ENCODE assay signal across 24 cellular contexts in genomic region chr11:84430661-84431060, GRCh38.
DNase-seq lines count a peak whose midpoint lies in the region; ATAC-seq, FAIRE-seq and TF ChIP-seq lines count a peak whose summit lies in the region.
"Had no signal": no experiment of that assay in that cellular context is flagged by ENCODE, and none has a peak within 500 bp of the region (broad histone marks: within the 10 kb centered on the region; RNA-seq: fewer than 3 reads in every experiment).

No MANE protein-coding gene starts in this region.

- no peaks in the 10 kb centered on the region for H3K79me1 ChIP-seq in neuronal stem cell (ENCODE audit: low read depth, low read length)

- H3K4me3 Mint-ChIP-seq in WTC11 = no peak overlapping the region
- no peak overlapping the region for H3K4me3 Mint-ChIP-seq in chondrocyte (ENCODE audit: unreplicated experiment)
- H3K4me3 Mint-ChIP-seq: brain; HFFc6; naive thymus-derived CD4-positive, alpha-beta T cell; stimulated activated naive CD8-positive, alpha-beta T cell treated with anti-CD3 and anti-CD28 coated beads, Interleukin-15, Interleukin-2, amounts not matched to agents 100 ng/mL and 50 ng/mL, for 24 hours; type B pancreatic cell had no signal

- H3K27me3 Mint-ChIP-seq in WTC11 (ENCODE audit: low read depth) (peaks cover 5% of the 10 kb centered on the region), chondrocyte (ENCODE audit: low read depth) (peaks cover 7% of the 10 kb centered on the region)
- H3K27me3 Mint-ChIP-seq: brain; naive thymus-derived CD4-positive, alpha-beta T cell; stimulated activated naive CD8-positive, alpha-beta T cell treated with anti-CD3 and anti-CD28 coated beads, Interleukin-15, Interleukin-2, amounts not matched to agents 100 ng/mL and 50 ng/mL, for 24 hours had no signal

- H3K79me2 ChIP-seq in HepG2 (ENCODE audit: insufficient read depth, low read length) = no peaks in the 10 kb centered on the region

- no peak overlapping the region for H2AK5ac ChIP-seq in neuronal stem cell (ENCODE audit: low read depth, low read length)

- no peaks in the 10 kb centered on the region for H3K9me3 Mint-ChIP-seq in WTC11
- H3K9me3 Mint-ChIP-seq in chondrocyte (ENCODE audit: low read depth) = no peaks in the 10 kb centered on the region
- H3K9me3 Mint-ChIP-seq: brain; stimulated activated naive CD8-positive, alpha-beta T cell treated with anti-CD3 and anti-CD28 coated beads, Interleukin-15, Interleukin-2, amounts not matched to agents 100 ng/mL and 50 ng/mL, for 24 hours; type B pancreatic cell had no signal

- H3K4me2 ChIP-seq in neuronal stem cell (ENCODE audit: insufficient read depth, low read length, poor library complexity, severe bottlenecking) = no peak overlapping the region
- no peak overlapping the region for H3K4me2 ChIP-seq in HepG2 (ENCODE audit: low read depth, low read length)

- TF ChIP-seq EP300 in HepG2 (IDR thresholded peaks at IDR 0.05; ENCODE audit: low read depth in 2 of 2, low read length in 2 of 2) (no peak), HepG2 (CRISPR knock-in tag; IDR thresholded peaks at IDR 0.05; ENCODE audit: borderline replicate concordance) (no peak)

- H2BK5ac ChIP-seq in neuronal stem cell (ENCODE audit: low read length) = no peak overlapping the region

- H3K14ac ChIP-seq in neuronal stem cell (ENCODE audit: low read length) = no peak overlapping the region

- no peaks in the 10 kb centered on the region for H3K36me3 ChIP-seq in neuronal stem cell (replicated peaks in 1 of 2; ENCODE audit: control insufficient read depth in 2 of 2, insufficient read depth in 2 of 2, low read length in 2 of 2)
- no peaks in the 10 kb centered on the region for H3K36me3 ChIP-seq in HepG2 (replicated peaks in 1 of 2; ENCODE audit: control insufficient read depth in 1 of 2, insufficient read depth in 2 of 2, low read length in 2 of 2)

- FAIRE-seq in HepG2 (lab: Jason Lieb, UNC) = no peak
- FAIRE-seq in GM12891 (lab: Jason Lieb, UNC) = no peak
- FAIRE-seq: endothelial cell of umbilical vein, GM12878, RCC 7860, TTC549 had no signal

- peaks cover 24% of the 10 kb centered on the region for H3K4me1 Mint-ChIP-seq in WTC11
- H3K4me1 Mint-ChIP-seq in chondrocyte (ENCODE audit: low read depth) = no peaks in the 10 kb centered on the region
- H3K4me1 Mint-ChIP-seq: brain; naive thymus-derived CD4-positive, alpha-beta T cell had no signal

- H3K36me3 Mint-ChIP-seq in WTC11 (no peaks in the 10 kb centered on the region), chondrocyte (ENCODE audit: low read depth) (no peaks in the 10 kb centered on the region)
- H3K36me3 Mint-ChIP-seq: brain, type B pancreatic cell had no signal

- H3K18ac ChIP-seq in neuronal stem cell (ENCODE audit: low read length) = peak overlapping the region; percentile 97

- DNase-seq in ELF-1 (ENCODE audit: low read depth, low spot score) = peak; percentile 8
- peak; percentile 51 for DNase-seq in NCI-H510A (lab: John Stamatoyannopoulos, UW)
- no peak for DNase-seq in WTC11 (ENCODE audit: low spot score)
- DNase-seq in neuronal stem cell (ENCODE audit: low spot score) = no peak
- no peak for DNase-seq in chondrocyte (ENCODE audit: low spot score)
- DNase-seq in HepG2 (ENCODE audit: low spot score) = no peak
- DNase-seq in GM12891 (ENCODE audit: insufficient read length, low spot score) = no peak
- DNase-seq: activated CD4-positive, alpha-beta T cell treated with anti-CD3 and anti-CD28 coated beads for 48 hours; GF-D8; HFFc6; hippocampal formation; naive thymus-derived CD4-positive, alpha-beta T cell; NCI-H748 treated with DMSO at 0.1 percent for 48 hours; stimulated activated CD4-positive, alpha-beta T cell treated with anti-CD3 and anti-CD28 coated beads, Interleukin-2, amount 100 ng/mL, for 48 hours had no signal

- peaks cover 0 to 3% (median 0%) of the 10 kb centered on the region in 3 experiments for H3K27me3 ChIP-seq in neuronal stem cell (ENCODE audit: control insufficient read depth in 3 of 3, insufficient read depth in 3 of 3, low read depth in 1 of 3, low read length in 3 of 3)
- H3K27me3 ChIP-seq in HepG2 (ENCODE audit: control insufficient read depth in 1 of 2, insufficient read depth in 2 of 2, low read length in 2 of 2) = no peaks in the 10 kb centered on the region

- CTCF ChIA-PET in WTC11 (lab: Charles Lee) = no interaction called here
- CTCF ChIA-PET in HepG2 (lab: Yijun Ruan, JAX; ENCODE audit: low intra/inter-chr PET ratio, low total read pairs) = no interaction called here

- TF ChIP-seq RAD21 in HepG2 (CRISPR knock-in tag; IDR thresholded peaks at IDR 0.05) = no peak

- TF ChIP-seq CTCF in WTC11 (IDR thresholded peaks at IDR 0.05) = no peak
- TF ChIP-seq CTCF in chondrocyte (IDR thresholded peaks at IDR 0.05) = no peak
- TF ChIP-seq CTCF in HepG2 (CRISPR knock-in tag; IDR thresholded peaks at IDR 0.05) = no peak

- WGBS in neuronal stem cell (ENCODE audit: extremely low coverage in 2 of 2, insufficient read length in 2 of 2, insufficient replicate concordance in 1 of 2), 2 donors = no CpG with 5 or more reads among the region's 2 CpGs
- WGBS in HepG2 (ENCODE audit: low lambda C conversion rate) = 5% methylated on average over 2 of the region's 2 CpGs

- H4K20me1 ChIP-seq in HepG2 (ENCODE audit: insufficient read depth, low read length) = no peaks in the 10 kb centered on the region

- intact Hi-C loops in HepG2 (cut with micrococcal nuclease; ENCODE audit: unreplicated experiment) = no loop called here

- H3K4me1 ChIP-seq in neuronal stem cell (ENCODE audit: control insufficient read depth in 2 of 2, insufficient read depth in 1 of 2, low read depth in 1 of 2, low read length in 2 of 2) (peaks cover 0 to 3% of the 10 kb centered on the region in 2 donors), HepG2 (ENCODE audit: insufficient read depth, low read length) (no peaks in the 10 kb centered on the region)

- H3K27ac ChIP-seq in neuronal stem cell (replicated peaks; ENCODE audit: low read length) = no peak overlapping the region
- H3K27ac ChIP-seq in HepG2 (ENCODE audit: extremely low read length, insufficient read depth, low read length) = no peak overlapping the region
- H3K27ac ChIP-seq: coronary artery had no signal

- BruUV-seq in HepG2 (replicated peaks; lab: Mats Ljungman, UMichigan) = no TSS peak

- H3K4ac ChIP-seq in neuronal stem cell (ENCODE audit: low read length) = no peak overlapping the region

- no peak overlapping the region for H4K91ac ChIP-seq in neuronal stem cell (ENCODE audit: low read depth, low read length, poor library complexity)

- in situ Hi-C loops in HepG2 (cut with HindIII; ENCODE audit: extremely low pct_ligation_motif_present, low pct_unique_long_range_greater_than_20kb) = no loop called here

- TF ChIP-seq POLR2A in HepG2 (IDR thresholded peaks at IDR 0.05; ENCODE audit: insufficient read depth in 1 of 2, low read depth in 2 of 2, low read length in 2 of 2) = no peak
- TF ChIP-seq POLR2A in GM12891 (IDR thresholded peaks at IDR 0.05; ENCODE audit: low read depth, low read length) = no peak

- H4K8ac ChIP-seq in neuronal stem cell (ENCODE audit: low read depth, low read length) = no peak overlapping the region

- no peak overlapping the region for H3K23ac ChIP-seq in neuronal stem cell (ENCODE audit: low read depth, low read length, poor library complexity)

- no peak overlapping the region for H2BK120ac ChIP-seq in neuronal stem cell (ENCODE audit: low read depth, low read length)

- POLR2A ChIA-PET in WTC11 (lab: Charles Lee) = interaction anchor here (0.6 kb wide), 1 partner anchor 101 kb away, joined by 3 read pairs; no protein-coding TSS in a partner anchor
- POLR2A ChIA-PET in HepG2 (lab: Yijun Ruan, JAX) = no interaction called here

- ATAC-seq in WTC11 (peak; percentile 73), HepG2 (no peak), HG02798 (IDR thresholded peaks at IDR 0.05; ENCODE audit: poor library complexity, unreplicated experiment) (no peak)
- ATAC-seq: GM12878; naive thymus-derived CD4-positive, alpha-beta T cell had no signal

- H3K9me3 ChIP-seq in neuronal stem cell (replicated peaks in 1 of 2; ENCODE audit: control insufficient read depth in 2 of 2, insufficient read depth in 1 of 2, low read depth in 1 of 2, low read length in 2 of 2) = no peaks in the 10 kb centered on the region
- no peaks in the 10 kb centered on the region for H3K9me3 ChIP-seq in HepG2 (ENCODE audit: low read length)

- H3K9ac ChIP-seq in neuronal stem cell (ENCODE audit: low read depth, low read length, poor library complexity) (no peak overlapping the region), HepG2 (ENCODE audit: insufficient read depth, low read depth, low read length) (no peak overlapping the region)

- H2BK15ac ChIP-seq in neuronal stem cell (ENCODE audit: low read length) = no peak overlapping the region

- H2BK12ac ChIP-seq in neuronal stem cell (ENCODE audit: low read length) = no peak overlapping the region

- no peak overlapping the region for H3K27ac Mint-ChIP-seq in WTC11
- H3K27ac Mint-ChIP-seq in chondrocyte (ENCODE audit: unreplicated experiment) = no peak overlapping the region
- H3K27ac Mint-ChIP-seq: brain; HFFc6; naive thymus-derived CD4-positive, alpha-beta T cell; progenitor cell of endocrine pancreas; stimulated activated naive CD8-positive, alpha-beta T cell treated with anti-CD3 and anti-CD28 coated beads, Interleukin-15, Interleukin-2, amounts not matched to agents 100 ng/mL and 50 ng/mL, for 24 hours; type B pancreatic cell had no signal

- H2AFZ ChIP-seq in neuronal stem cell (ENCODE audit: low read length) (no peak overlapping the region), HepG2 (ENCODE audit: low read length) (no peak overlapping the region)

- H3K4me3 ChIP-seq in neuronal stem cell (ENCODE audit: low read length in 2 of 2) (no peak overlapping the region), HepG2 (replicated peaks in 1 of 3; ENCODE audit: insufficient read depth in 1 of 3, low read depth in 2 of 3, low read length in 3 of 3) (no peak overlapping the region)
- H3K4me3 ChIP-seq: coronary artery, GM12878 had no signal

TF ChIP-seq in WTC11, 78 proteins besides CTCF, POLR2A, EP300 and RAD21 (continues in another document):
- no peak for TF ChIP-seq ZNF263 (CRISPR knock-in tag; IDR thresholded peaks at IDR 0.05; ENCODE audit: low read depth)
- no peak for TF ChIP-seq ZNF416 (CRISPR knock-in tag; IDR thresholded peaks at IDR 0.05)

TF ChIP-seq in HepG2, 621 proteins besides CTCF, POLR2A, EP300 and RAD21 (continues in another document):
- TF ChIP-seq SRF (IDR thresholded peaks at IDR 0.05; ENCODE audit: low read depth, low read length) = no peak

TF ChIP-seq in GM12891, 5 proteins besides CTCF, POLR2A, EP300 and RAD21:
- TF ChIP-seq PAX5 (IDR thresholded peaks at IDR 0.05; ENCODE audit: insufficient read depth, low read length, severe bottlenecking) = no peak
- no peak for TF ChIP-seq SPI1 (IDR thresholded peaks at IDR 0.05; ENCODE audit: low read depth, low read length)
- no peak for TF ChIP-seq POU2F2 (IDR thresholded peaks at IDR 0.05; ENCODE audit: low read depth, low read length)
- TF ChIP-seq POLR2AphosphoS5 (IDR thresholded peaks at IDR 0.05; ENCODE audit: low read depth, low read length) = no peak
- TF ChIP-seq TAF1 (IDR thresholded peaks at IDR 0.05; ENCODE audit: low read depth, low read length) = no peak

Comparison
In these comparisons a context has a peak if more than half of its experiments do, and no peak if none do; other contexts are left out.
1. DNase-seq: peak in ELF-1 (single experiment) and NCI-H510A (single experiment); none in WTC11 (single experiment), neuronal stem cell (single experiment), chondrocyte (single experiment), HepG2 (single experiment) and GM12891 (single experiment).